ENCODE assay signal across 17 cellular contexts in genomic region chr4:103424853-103425252, GRCh38.
DNase-seq lines count a peak whose midpoint lies in the region; ATAC-seq and TF ChIP-seq lines count a peak whose summit lies in the region.
"Had no signal": no experiment of that assay in that cellular context is flagged by ENCODE, and none has a peak within 500 bp of the region (broad histone marks: within the 10 kb centered on the region; RNA-seq: fewer than 3 reads in every experiment).

No MANE protein-coding gene starts in this region.

- H3K18ac ChIP-seq in mesendoderm (ENCODE audit: low read length), result peak overlapping the region; percentile 14

- H2AK5ac ChIP-seq in mesendoderm (ENCODE audit: low read length), result no peak overlapping the region

- no peaks in the 10 kb centered on the region for H3K36me3 ChIP-seq in H7 (replicated peaks; ENCODE audit: control insufficient read depth, insufficient read depth, low read length)
- H3K36me3 ChIP-seq in mesendoderm (ENCODE audit: control insufficient read depth, insufficient read depth, low read length), result no peaks in the 10 kb centered on the region
- H3K36me3 ChIP-seq: gastrocnemius medialis, neutrophil, transverse colon had no signal

- WGBS in mesendoderm (ENCODE audit: extremely low coverage, insufficient coverage, low lambda C conversion rate), result no CpG with 5 or more reads among the region's 2 CpGs

- H4K5ac ChIP-seq in mesendoderm (ENCODE audit: low read length), result no peak overlapping the region

- H3K4me1 Mint-ChIP-seq in activated CD8-positive, alpha-beta memory T cell treated with anti-CD3 and anti-CD28 coated beads, Interleukin-2, amount 10 ng/mL, durations not matched to agents 7 days and 5 days, result no peaks in the 10 kb centered on the region
- H3K4me1 Mint-ChIP-seq: activated CD4-positive, alpha-beta T cell treated with anti-CD3 and anti-CD28 coated beads for 36 hours had no signal

- H3K79me1 ChIP-seq in mesendoderm (ENCODE audit: low read length), result no peaks in the 10 kb centered on the region

- H3K4me3 ChIP-seq in H7 (ENCODE audit: insufficient read depth, low read depth, low read length) (no peak overlapping the region), choroid plexus epithelial cell (ENCODE audit: low read depth, low read length) (no peak overlapping the region), mesendoderm (ENCODE audit: low read length) (no peak overlapping the region)
- H3K4me3 ChIP-seq: dorsolateral prefrontal cortex, gastrocnemius medialis, transverse colon had no signal

- H3K9me3 Mint-ChIP-seq in activated CD8-positive, alpha-beta memory T cell treated with anti-CD3 and anti-CD28 coated beads, Interleukin-2, amount 10 ng/mL, durations not matched to agents 7 days and 5 days (ENCODE audit: low read depth), result no peaks in the 10 kb centered on the region
- H3K9me3 Mint-ChIP-seq: CD8-positive, alpha-beta T cell had no signal

- H3K56ac ChIP-seq in mesendoderm (ENCODE audit: low read length), result no peak overlapping the region

- no peak for TF ChIP-seq CTCF in choroid plexus epithelial cell (conservative IDR thresholded peaks at IDR 0.05; ENCODE audit: low read depth, low read length)

- no peak overlapping the region for H3K27ac Mint-ChIP-seq in activated CD8-positive, alpha-beta memory T cell treated with anti-CD3 and anti-CD28 coated beads, Interleukin-2, amount 10 ng/mL, durations not matched to agents 7 days and 5 days
- H3K27ac Mint-ChIP-seq: activated CD4-positive, alpha-beta T cell treated with anti-CD3 and anti-CD28 coated beads for 36 hours; CD8-positive, alpha-beta T cell had no signal

- H3K27me3 ChIP-seq in H7 (ENCODE audit: control insufficient read depth, insufficient read depth, low read length) (no peaks in the 10 kb centered on the region), mesendoderm (ENCODE audit: insufficient read depth, low read length, poor library complexity) (no peaks in the 10 kb centered on the region)
- H3K27me3 ChIP-seq: gastrocnemius medialis, neutrophil, transverse colon had no signal

- H3K9ac ChIP-seq in mesendoderm (ENCODE audit: low read length), result no peak overlapping the region

- H3K79me2 ChIP-seq in mesendoderm (ENCODE audit: control insufficient read depth, insufficient read depth, low read length), result no peaks in the 10 kb centered on the region

- H2BK15ac ChIP-seq in mesendoderm (replicated peaks; ENCODE audit: low read depth), result no peak overlapping the region

- H4K8ac ChIP-seq in mesendoderm (ENCODE audit: low read depth, low read length), result no peak overlapping the region

- H2BK120ac ChIP-seq in mesendoderm (ENCODE audit: low read depth, low read length), result no peak overlapping the region

- no peak overlapping the region for H3K4me2 ChIP-seq in mesendoderm (ENCODE audit: low read length)

- H3K4me1 ChIP-seq in mesendoderm (ENCODE audit: control insufficient read depth, low read depth, low read length), result no peaks in the 10 kb centered on the region
- H3K4me1 ChIP-seq: gastrocnemius medialis, transverse colon had no signal

- peak; percentile 2 for DNase-seq in H7
- peak; percentile 3 for DNase-seq in M059J (ENCODE audit: low read depth)
- DNase-seq in choroid plexus epithelial cell (ENCODE audit: low read depth), result peak; percentile 3
- no peak for DNase-seq in mesendoderm
- DNase-seq in activated CD8-positive, alpha-beta memory T cell treated with anti-CD3 and anti-CD28 coated beads, Interleukin-2, amount 10 ng/mL, durations not matched to agents 7 days and 5 days, result no peak
- DNase-seq: activated CD4-positive, alpha-beta T cell treated with anti-CD3 and anti-CD28 coated beads for 36 hours; activated T-cell treated with anti-CD3 and anti-CD28 coated beads, Interleukin-2, amount 50 U/mL, for 48 hours; CD8-positive, alpha-beta T cell; dorsolateral prefrontal cortex; gastrocnemius medialis; left cardiac atrium; NCI-H1092 treated with DMSO at 0.1 percent for 48 hours; stimulated activated CD4-positive, alpha-beta T cell treated with anti-CD3 and anti-CD28 coated beads, Interleukin-12 subunit alpha, Interleukin-12 subunit beta, amount 100 ng/mL, for 4 hours; transverse colon had no signal

- H3K36me3 Mint-ChIP-seq in activated CD8-positive, alpha-beta memory T cell treated with anti-CD3 and anti-CD28 coated beads, Interleukin-2, amount 10 ng/mL, durations not matched to agents 7 days and 5 days, result no peaks in the 10 kb centered on the region
- H3K36me3 Mint-ChIP-seq: CD8-positive, alpha-beta T cell had no signal

- H3K27ac ChIP-seq in mesendoderm (ENCODE audit: low read depth, low read length), result no peak overlapping the region
- H3K27ac ChIP-seq: dorsolateral prefrontal cortex, gastrocnemius medialis, neutrophil, transverse colon had no signal

- CTCF ChIA-PET in activated CD8-positive, alpha-beta memory T cell treated with anti-CD3 and anti-CD28 coated beads, Interleukin-2, amount 10 ng/mL, durations not matched to agents 7 days and 5 days (lab: Charles Lee), result no interaction called here

- H3K4me3 Mint-ChIP-seq in activated CD8-positive, alpha-beta memory T cell treated with anti-CD3 and anti-CD28 coated beads, Interleukin-2, amount 10 ng/mL, durations not matched to agents 7 days and 5 days, result no peak overlapping the region
- H3K4me3 Mint-ChIP-seq: activated CD4-positive, alpha-beta T cell treated with anti-CD3 and anti-CD28 coated beads for 36 hours; CD8-positive, alpha-beta T cell had no signal

- H3K4ac ChIP-seq in mesendoderm (ENCODE audit: low read depth, low read length), result no peak overlapping the region

- no peak overlapping the region for H3K23ac ChIP-seq in mesendoderm (ENCODE audit: low read length)

- H3K27me3 Mint-ChIP-seq in activated CD8-positive, alpha-beta memory T cell treated with anti-CD3 and anti-CD28 coated beads, Interleukin-2, amount 10 ng/mL, durations not matched to agents 7 days and 5 days, result no peaks in the 10 kb centered on the region

- H2BK5ac ChIP-seq in mesendoderm (ENCODE audit: low read length), result no peak overlapping the region

- ATAC-seq in GM21737 (IDR thresholded peaks at IDR 0.05; ENCODE audit: unreplicated experiment) (no peak), HG03097 (IDR thresholded peaks at IDR 0.05; ENCODE audit: low FRiP score, unreplicated experiment) (no peak)
- ATAC-seq in activated CD8-positive, alpha-beta memory T cell treated with anti-CD3 and anti-CD28 coated beads, Interleukin-2, amount 10 ng/mL, durations not matched to agents 7 days and 5 days, result no peak
- ATAC-seq: activated CD4-positive, alpha-beta T cell treated with anti-CD3 and anti-CD28 coated beads for 36 hours; CD8-positive, alpha-beta T cell; gastrocnemius medialis; left cardiac atrium had no signal

Comparison
In these comparisons a context has a peak if more than half of its experiments do, and no peak if none do; other contexts are left out.
1. DNase-seq: peak in H7 (single experiment), M059J (single experiment) and choroid plexus epithelial cell (single experiment); none in mesendoderm (single experiment) and activated CD8-positive, alpha-beta memory T cell treated with anti-CD3 and anti-CD28 coated beads, Interleukin-2, amount 10 ng/mL, durations not matched to agents 7 days and 5 days (single experiment).